9 cellular contexts compared by ENCODE assay signal in genomic region chr1:230568008-230568407, GRCh38.
DNase-seq lines count a peak whose midpoint lies in the region; ATAC-seq, FAIRE-seq and TF ChIP-seq lines count a peak whose summit lies in the region.
"Had no signal": no experiment of that assay in that cellular context is flagged by ENCODE, and none has a peak within 500 bp of the region (broad histone marks: within the 10 kb centered on the region; RNA-seq: fewer than 3 reads in every experiment).

No MANE protein-coding gene starts in this region.

- H3K27ac ChIP-seq in VCaP: no peak overlapping the region
- no peak overlapping the region for H3K27ac ChIP-seq in substantia nigra (ENCODE audit: low read depth, low read length, poor library complexity, severe bottlenecking)

- TF ChIP-seq CTCF in VCaP (conservative IDR thresholded peaks at IDR 0.05) (peak; percentile 70), mucosa of descending colon (IDR thresholded peaks at IDR 0.05) (peak; percentile 51)

- no peak overlapping the region for H3K4me3 ChIP-seq in H7 (ENCODE audit: insufficient read depth, low read depth, low read length)
- no peak overlapping the region for H3K4me3 ChIP-seq in mucosa of descending colon

- intact Hi-C loops in mucosa of descending colon (cut with DNase I, micrococcal nuclease): no loop called here

- no peaks in the 10 kb centered on the region for H3K27me3 ChIP-seq in H7 (ENCODE audit: control insufficient read depth, insufficient read depth, low read length)

- peaks cover 23% of the 10 kb centered on the region for H3K4me1 ChIP-seq in mucosa of descending colon (ENCODE audit: low read depth)

- H3K36me3 ChIP-seq in H7 (replicated peaks; ENCODE audit: control insufficient read depth, insufficient read depth, low read length): no peaks in the 10 kb centered on the region
- no peaks in the 10 kb centered on the region for H3K36me3 ChIP-seq in mucosa of descending colon (ENCODE audit: low read depth)

- peak; percentile 76 for ATAC-seq in mucosa of descending colon
- ATAC-seq in GM19324 (IDR thresholded peaks at IDR 0.05; ENCODE audit: low FRiP score, unreplicated experiment): no peak

- DNase-seq in COLO668 (lab: John Stamatoyannopoulos, UW; ENCODE audit: unreplicated experiment) (peak; percentile 23), H7 (peak; percentile 35), mucosa of descending colon (peak; percentile 69 to 77 (median 71)), substantia nigra (lab: John Stamatoyannopoulos, UW) (no peak), NCI-H2171 (lab: John Stamatoyannopoulos, UW) (no peak), frontal cortex (ENCODE audit: low spot score in 2 of 2) (no peak)
- DNase-seq: caudate nucleus had no signal

- no peaks in the 10 kb centered on the region for H3K9me3 ChIP-seq in mucosa of descending colon

- no peak for FAIRE-seq in frontal cortex (lab: Jason Lieb, UNC)

Comparison
In these comparisons a context has a peak if more than half of its experiments do, and no peak if none do; other contexts are left out.
1. DNase-seq: peak in COLO668 (single experiment), H7 (single experiment) and mucosa of descending colon (3 of 3); none in substantia nigra (0 of 49), NCI-H2171 (single experiment) and frontal cortex (0 of 2).